Comparison of ENCODE assay signal across 1 cellular context in the genomic region with DNA sequence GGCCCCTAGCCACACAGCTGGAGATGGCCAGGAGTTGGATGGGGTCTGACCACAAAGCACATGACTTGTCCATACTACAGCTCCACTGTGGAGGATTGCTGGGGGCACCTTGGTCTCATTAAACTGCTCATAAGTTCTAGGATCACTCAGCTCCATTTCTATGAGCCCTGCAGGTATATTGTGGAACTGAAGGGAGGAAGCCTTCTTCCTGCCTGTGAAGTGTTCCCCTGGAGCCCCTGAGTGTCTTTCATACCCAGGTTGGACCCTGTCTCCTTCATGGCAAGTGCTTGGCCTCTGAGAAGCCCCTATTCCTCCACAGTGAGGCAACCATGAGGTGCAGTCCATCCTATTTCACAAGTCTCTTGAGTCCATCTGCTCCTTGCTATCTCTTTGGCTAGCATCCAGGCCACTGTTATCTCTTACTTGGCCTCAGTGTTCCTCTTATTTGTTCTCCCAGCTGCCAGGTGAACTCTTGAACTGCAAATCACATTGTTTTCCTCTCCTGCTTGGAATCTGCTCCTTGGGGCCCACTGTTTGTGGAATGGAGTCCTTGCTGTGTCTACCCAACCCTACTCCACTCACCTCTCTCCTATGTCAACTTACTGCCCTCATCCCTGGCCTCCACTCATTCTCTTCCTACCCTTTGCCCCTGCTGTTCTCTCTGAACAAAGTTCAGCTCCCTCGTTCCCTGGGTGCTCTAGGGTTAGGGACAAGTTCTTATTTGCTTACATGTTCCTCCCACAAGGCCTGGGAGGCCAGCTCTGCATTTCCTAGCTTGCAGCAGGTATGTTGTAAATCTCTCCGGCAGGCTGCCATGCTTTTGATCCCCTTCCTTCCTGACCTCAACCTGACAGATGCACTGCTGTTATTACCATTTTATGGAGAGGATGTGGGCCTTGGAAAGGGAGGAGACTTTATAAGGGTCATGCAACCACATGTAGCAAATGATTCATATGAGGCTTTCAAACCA.
TF ChIP-seq lines count a peak whose summit lies in the region.

No MANE protein-coding gene starts in this region.

TF ChIP-seq in HepG2, 621 proteins besides CTCF, POLR2A, EP300 and RAD21 (continued from another document and continues in another):
- TF ChIP-seq CCAR2 (optimal IDR thresholded peaks at IDR 0.05; ENCODE audit: low read depth, low read length): no peak
- TF ChIP-seq MIXL1 (CRISPR knock-in tag; IDR thresholded peaks at IDR 0.05): peak; percentile 72; the same call in 1 of the 2 replicates
- TF ChIP-seq, protein P1, sequence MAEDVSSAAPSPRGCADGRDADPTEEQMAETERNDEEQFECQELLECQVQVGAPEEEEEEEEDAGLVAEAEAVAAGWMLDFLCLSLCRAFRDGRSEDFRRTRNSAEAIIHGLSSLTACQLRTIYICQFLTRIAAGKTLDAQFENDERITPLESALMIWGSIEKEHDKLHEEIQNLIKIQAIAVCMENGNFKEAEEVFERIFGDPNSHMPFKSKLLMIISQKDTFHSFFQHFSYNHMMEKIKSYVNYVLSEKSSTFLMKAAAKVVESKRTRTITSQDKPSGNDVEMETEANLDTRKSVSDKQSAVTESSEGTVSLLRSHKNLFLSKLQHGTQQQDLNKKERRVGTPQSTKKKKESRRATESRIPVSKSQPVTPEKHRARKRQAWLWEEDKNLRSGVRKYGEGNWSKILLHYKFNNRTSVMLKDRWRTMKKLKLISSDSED (CRISPR knock-in tag; IDR thresholded peaks at IDR 0.05): no peak
- no peak for TF ChIP-seq ZNF891 (CRISPR knock-in tag; IDR thresholded peaks at IDR 0.05)
- TF ChIP-seq MIER3 (CRISPR knock-in tag; IDR thresholded peaks at IDR 0.05; ENCODE audit: borderline replicate concordance): peak; percentile 82; the same call in 1 of the 2 replicates
- TF ChIP-seq ETV5 (CRISPR knock-in tag; IDR thresholded peaks at IDR 0.05; ENCODE audit: borderline replicate concordance): no peak
- TF ChIP-seq ZNF10 (CRISPR knock-in tag; IDR thresholded peaks at IDR 0.05; ENCODE audit: borderline replicate concordance, low read depth): no peak
- TF ChIP-seq, protein P2, sequence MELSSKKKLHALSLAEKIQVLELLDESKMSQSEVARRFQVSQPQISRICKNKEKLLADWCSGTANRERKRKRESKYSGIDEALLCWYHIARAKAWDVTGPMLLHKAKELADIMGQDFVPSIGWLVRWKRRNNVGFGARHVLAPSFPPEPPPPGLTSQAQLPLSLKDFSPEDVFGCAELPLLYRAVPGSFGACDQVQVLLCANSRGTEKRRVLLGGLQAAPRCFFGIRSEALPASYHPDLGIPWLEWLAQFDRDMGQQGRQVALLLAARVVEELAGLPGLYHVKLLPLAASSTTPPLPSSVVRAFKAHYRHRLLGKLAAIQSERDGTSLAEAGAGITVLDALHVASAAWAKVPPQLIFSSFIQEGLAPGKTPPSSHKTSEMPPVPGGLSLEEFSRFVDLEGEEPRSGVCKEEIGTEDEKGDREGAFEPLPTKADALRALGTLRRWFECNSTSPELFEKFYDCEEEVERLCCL (CRISPR knock-in tag; IDR thresholded peaks at IDR 0.05; ENCODE audit: borderline replicate concordance): no peak
- peak; percentile 87 for TF ChIP-seq RCOR2 (CRISPR knock-in tag; IDR thresholded peaks at IDR 0.05)
- peak; percentile 80; the same call in 1 of the 2 replicates for TF ChIP-seq CC2D1A (CRISPR knock-in tag; IDR thresholded peaks at IDR 0.05)
- TF ChIP-seq, protein P3, sequence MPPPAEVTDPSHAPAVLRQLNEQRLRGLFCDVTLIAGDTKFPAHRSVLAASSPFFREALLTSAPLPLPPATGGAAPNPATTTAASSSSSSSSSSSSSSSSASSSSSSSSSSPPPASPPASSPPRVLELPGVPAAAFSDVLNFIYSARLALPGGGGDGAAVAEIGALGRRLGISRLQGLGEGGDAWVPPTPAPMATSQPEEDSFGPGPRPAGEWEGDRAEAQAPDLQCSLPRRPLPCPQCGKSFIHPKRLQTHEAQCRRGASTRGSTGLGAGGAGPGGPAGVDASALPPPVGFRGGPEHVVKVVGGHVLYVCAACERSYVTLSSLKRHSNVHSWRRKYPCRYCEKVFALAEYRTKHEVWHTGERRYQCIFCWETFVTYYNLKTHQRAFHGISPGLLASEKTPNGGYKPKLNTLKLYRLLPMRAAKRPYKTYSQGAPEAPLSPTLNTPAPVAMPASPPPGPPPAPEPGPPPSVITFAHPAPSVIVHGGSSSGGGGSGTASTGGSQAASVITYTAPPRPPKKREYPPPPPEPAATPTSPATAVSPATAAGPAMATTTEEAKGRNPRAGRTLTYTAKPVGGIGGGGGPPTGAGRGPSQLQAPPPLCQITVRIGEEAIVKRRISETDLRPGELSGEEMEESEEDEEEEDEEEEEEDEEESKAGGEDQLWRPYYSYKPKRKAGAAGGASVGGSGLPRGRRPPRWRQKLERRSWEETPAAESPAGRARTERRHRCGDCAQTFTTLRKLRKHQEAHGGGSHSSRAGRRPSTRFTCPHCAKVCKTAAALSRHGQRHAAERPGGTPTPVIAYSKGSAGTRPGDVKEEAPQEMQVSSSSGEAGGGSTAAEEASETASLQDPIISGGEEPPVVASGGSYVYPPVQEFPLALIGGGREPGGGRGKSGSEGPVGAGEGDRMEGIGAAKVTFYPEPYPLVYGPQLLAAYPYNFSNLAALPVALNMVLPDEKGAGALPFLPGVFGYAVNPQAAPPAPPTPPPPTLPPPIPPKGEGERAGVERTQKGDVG (CRISPR knock-in tag; IDR thresholded peaks at IDR 0.05; ENCODE audit: borderline replicate concordance): peak; percentile 61; the same call in 1 of the 2 replicates
- no peak for TF ChIP-seq THYN1 (CRISPR knock-in tag; IDR thresholded peaks at IDR 0.05; ENCODE audit: borderline replicate concordance, low read depth)
- peak; percentile 80 for TF ChIP-seq ASH2L (IDR thresholded peaks at IDR 0.05; ENCODE audit: insufficient read length, low read depth, low read length)
- TF ChIP-seq, protein P4, sequence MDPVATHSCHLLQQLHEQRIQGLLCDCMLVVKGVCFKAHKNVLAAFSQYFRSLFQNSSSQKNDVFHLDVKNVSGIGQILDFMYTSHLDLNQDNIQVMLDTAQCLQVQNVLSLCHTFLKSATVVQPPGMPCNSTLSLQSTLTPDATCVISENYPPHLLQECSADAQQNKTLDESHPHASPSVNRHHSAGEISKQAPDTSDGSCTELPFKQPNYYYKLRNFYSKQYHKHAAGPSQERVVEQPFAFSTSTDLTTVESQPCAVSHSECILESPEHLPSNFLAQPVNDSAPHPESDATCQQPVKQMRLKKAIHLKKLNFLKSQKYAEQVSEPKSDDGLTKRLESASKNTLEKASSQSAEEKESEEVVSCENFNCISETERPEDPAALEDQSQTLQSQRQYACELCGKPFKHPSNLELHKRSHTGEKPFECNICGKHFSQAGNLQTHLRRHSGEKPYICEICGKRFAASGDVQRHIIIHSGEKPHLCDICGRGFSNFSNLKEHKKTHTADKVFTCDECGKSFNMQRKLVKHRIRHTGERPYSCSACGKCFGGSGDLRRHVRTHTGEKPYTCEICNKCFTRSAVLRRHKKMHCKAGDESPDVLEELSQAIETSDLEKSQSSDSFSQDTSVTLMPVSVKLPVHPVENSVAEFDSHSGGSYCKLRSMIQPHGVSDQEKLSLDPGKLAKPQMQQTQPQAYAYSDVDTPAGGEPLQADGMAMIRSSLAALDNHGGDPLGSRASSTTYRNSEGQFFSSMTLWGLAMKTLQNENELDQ (CRISPR knock-in tag; IDR thresholded peaks at IDR 0.05; ENCODE audit: borderline replicate concordance): no peak
- 0 out of 2 replicates have a peak, but pooled peaks have one; percentile 39 for TF ChIP-seq FOXC1 (CRISPR knock-in tag; IDR thresholded peaks at IDR 0.05; ENCODE audit: borderline replicate concordance)
- 0 out of 2 replicates have a peak, but pooled peaks have one; percentile 12 for TF ChIP-seq RBFOX2 (IDR thresholded peaks at IDR 0.05; ENCODE audit: low read depth, low read length)
- TF ChIP-seq ZNF282 (IDR thresholded peaks at IDR 0.05; ENCODE audit: partially characterized antibody): no peak
- 0 out of 2 replicates have a peak, but pooled peaks have one; percentile 65 for TF ChIP-seq HOXA5 (CRISPR knock-in tag; IDR thresholded peaks at IDR 0.05)
- TF ChIP-seq, protein P5, sequence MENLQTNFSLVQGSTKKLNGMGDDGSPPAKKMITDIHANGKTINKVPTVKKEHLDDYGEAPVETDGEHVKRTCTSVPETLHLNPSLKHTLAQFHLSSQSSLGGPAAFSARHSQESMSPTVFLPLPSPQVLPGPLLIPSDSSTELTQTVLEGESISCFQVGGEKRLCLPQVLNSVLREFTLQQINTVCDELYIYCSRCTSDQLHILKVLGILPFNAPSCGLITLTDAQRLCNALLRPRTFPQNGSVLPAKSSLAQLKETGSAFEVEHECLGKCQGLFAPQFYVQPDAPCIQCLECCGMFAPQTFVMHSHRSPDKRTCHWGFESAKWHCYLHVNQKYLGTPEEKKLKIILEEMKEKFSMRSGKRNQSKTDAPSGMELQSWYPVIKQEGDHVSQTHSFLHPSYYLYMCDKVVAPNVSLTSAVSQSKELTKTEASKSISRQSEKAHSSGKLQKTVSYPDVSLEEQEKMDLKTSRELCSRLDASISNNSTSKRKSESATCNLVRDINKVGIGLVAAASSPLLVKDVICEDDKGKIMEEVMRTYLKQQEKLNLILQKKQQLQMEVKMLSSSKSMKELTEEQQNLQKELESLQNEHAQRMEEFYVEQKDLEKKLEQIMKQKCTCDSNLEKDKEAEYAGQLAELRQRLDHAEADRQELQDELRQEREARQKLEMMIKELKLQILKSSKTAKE (CRISPR knock-in tag; IDR thresholded peaks at IDR 0.05; ENCODE audit: borderline replicate concordance): no peak
- TF ChIP-seq TGIF2 (CRISPR knock-in tag; IDR thresholded peaks at IDR 0.05): peak; percentile 19
- TF ChIP-seq NFKB2 (CRISPR knock-in tag; IDR thresholded peaks at IDR 0.05; ENCODE audit: borderline replicate concordance): no peak
- TF ChIP-seq HDAC1 (CRISPR knock-in tag; IDR thresholded peaks at IDR 0.05): peak; percentile 91
- peak; percentile 59; the same call in 1 of the 2 replicates for TF ChIP-seq GATAD1 (CRISPR knock-in tag; IDR thresholded peaks at IDR 0.05)
- TF ChIP-seq PHF20 (CRISPR knock-in tag; IDR thresholded peaks at IDR 0.05): peak; percentile 57; the same call in 1 of the 2 replicates
- TF ChIP-seq ZFP62 (CRISPR knock-in tag; IDR thresholded peaks at IDR 0.05): no peak
- TF ChIP-seq, protein P6, sequence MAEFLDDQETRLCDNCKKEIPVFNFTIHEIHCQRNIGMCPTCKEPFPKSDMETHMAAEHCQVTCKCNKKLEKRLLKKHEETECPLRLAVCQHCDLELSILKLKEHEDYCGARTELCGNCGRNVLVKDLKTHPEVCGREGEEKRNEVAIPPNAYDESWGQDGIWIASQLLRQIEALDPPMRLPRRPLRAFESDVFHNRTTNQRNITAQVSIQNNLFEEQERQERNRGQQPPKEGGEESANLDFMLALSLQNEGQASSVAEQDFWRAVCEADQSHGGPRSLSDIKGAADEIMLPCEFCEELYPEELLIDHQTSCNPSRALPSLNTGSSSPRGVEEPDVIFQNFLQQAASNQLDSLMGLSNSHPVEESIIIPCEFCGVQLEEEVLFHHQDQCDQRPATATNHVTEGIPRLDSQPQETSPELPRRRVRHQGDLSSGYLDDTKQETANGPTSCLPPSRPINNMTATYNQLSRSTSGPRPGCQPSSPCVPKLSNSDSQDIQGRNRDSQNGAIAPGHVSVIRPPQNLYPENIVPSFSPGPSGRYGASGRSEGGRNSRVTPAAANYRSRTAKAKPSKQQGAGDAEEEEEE (CRISPR knock-in tag; IDR thresholded peaks at IDR 0.05; ENCODE audit: borderline replicate concordance): no peak
- peak; percentile 88 for TF ChIP-seq MED1 (CRISPR knock-in tag; IDR thresholded peaks at IDR 0.05)
- TF ChIP-seq, protein P7, sequence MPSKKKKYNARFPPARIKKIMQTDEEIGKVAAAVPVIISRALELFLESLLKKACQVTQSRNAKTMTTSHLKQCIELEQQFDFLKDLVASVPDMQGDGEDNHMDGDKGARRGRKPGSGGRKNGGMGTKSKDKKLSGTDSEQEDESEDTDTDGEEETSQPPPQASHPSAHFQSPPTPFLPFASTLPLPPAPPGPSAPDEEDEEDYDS (CRISPR knock-in tag; IDR thresholded peaks at IDR 0.05): peak; percentile 44; the same call in 1 of the 2 replicates
- peak; percentile 50; the same call in 1 of the 2 replicates for TF ChIP-seq ZFP90 (CRISPR knock-in tag; IDR thresholded peaks at IDR 0.05; ENCODE audit: borderline replicate concordance)
- TF ChIP-seq, protein P8, sequence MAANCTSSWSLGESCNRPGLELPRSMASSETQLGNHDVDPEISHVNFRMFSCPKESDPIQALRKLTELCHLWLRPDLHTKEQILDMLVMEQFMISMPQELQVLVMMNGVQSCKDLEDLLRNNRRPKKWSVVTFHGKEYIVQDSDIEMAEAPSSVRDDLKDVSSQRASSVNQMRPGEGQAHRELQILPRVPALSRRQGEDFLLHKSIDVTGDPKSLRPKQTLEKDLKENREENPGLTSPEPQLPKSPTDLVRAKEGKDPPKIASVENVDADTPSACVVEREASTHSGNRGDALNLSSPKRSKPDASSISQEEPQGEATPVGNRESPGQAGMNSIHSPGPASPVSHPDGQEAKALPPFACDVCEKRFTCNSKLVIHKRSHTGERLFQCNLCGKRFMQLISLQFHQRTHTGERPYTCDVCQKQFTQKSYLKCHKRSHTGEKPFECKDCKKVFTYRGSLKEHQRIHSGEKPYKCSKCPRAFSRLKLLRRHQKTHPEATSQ (CRISPR knock-in tag; IDR thresholded peaks at IDR 0.05; ENCODE audit: borderline replicate concordance): no peak; the same call in 1 of the 2 replicates
- TF ChIP-seq, protein P9, sequence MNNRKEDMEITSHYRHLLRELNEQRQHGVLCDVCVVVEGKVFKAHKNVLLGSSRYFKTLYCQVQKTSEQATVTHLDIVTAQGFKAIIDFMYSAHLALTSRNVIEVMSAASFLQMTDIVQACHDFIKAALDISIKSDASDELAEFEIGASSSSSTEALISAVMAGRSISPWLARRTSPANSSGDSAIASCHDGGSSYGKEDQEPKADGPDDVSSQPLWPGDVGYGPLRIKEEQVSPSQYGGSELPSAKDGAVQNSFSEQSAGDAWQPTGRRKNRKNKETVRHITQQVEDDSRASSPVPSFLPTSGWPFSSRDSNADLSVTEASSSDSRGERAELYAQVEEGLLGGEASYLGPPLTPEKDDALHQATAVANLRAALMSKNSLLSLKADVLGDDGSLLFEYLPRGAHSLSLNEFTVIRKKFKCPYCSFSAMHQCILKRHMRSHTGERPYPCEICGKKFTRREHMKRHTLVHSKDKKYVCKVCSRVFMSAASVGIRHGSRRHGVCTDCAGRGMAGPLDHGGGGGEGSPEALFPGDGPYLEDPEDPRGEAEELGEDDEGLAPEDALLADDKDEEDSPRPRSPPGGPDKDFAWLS (CRISPR knock-in tag; IDR thresholded peaks at IDR 0.05; ENCODE audit: borderline replicate concordance): no peak
- TF ChIP-seq, protein P10, sequence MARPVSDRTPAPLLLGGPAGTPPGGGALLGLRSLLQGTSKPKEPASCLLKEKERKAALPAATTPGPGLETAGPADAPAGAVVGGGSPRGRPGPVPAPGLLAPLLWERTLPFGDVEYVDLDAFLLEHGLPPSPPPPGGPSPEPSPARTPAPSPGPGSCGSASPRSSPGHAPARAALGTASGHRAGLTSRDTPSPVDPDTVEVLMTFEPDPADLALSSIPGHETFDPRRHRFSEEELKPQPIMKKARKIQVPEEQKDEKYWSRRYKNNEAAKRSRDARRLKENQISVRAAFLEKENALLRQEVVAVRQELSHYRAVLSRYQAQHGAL (CRISPR knock-in tag; IDR thresholded peaks at IDR 0.05; ENCODE audit: not compliant biosample characterization): no peak
- TF ChIP-seq ATF7-NPFF (CRISPR knock-in tag; IDR thresholded peaks at IDR 0.05; ENCODE audit: low read depth): peak; percentile 64; the same call in 1 of the 2 replicates
- no peak for TF ChIP-seq SNRNP70 (IDR thresholded peaks at IDR 0.05; ENCODE audit: low read depth, low read length)
- no peak for TF ChIP-seq IRX3 (CRISPR knock-in tag; IDR thresholded peaks at IDR 0.05; ENCODE audit: borderline replicate concordance, low read depth)
